ENCODE assay signal across 22 cellular contexts in genomic region chr16:70561623-70562022, GRCh38. TPM values are rescaled to one million over a fixed set of nuclear protein-coding genes. Genes with fewer than 3 reads are reported as not detected.
DNase-seq lines count a peak whose midpoint lies in the region; ATAC-seq, FAIRE-seq and TF ChIP-seq lines count a peak whose summit lies in the region.
"Had no signal": no experiment of that assay in that cellular context is flagged by ENCODE, and none has a peak within 500 bp of the region (broad histone marks: within the 10 kb centered on the region; RNA-seq: fewer than 3 reads in every experiment).

No MANE protein-coding gene starts in this region.

- no peak for TF ChIP-seq POLR2A in gastrocnemius medialis (IDR thresholded peaks at IDR 0.05)

- H3K4me1 ChIP-seq in PC-9 (replicated peaks; ENCODE audit: insufficient read depth) (peaks cover 58% of the 10 kb centered on the region), mammary epithelial cell (ENCODE audit: insufficient read depth, low read length) (peaks cover 19% of the 10 kb centered on the region), left lung (no peaks in the 10 kb centered on the region), gastrocnemius medialis (peaks cover 0 to 22% of the 10 kb centered on the region in 2 donors)
- H3K4me1 ChIP-seq: tibial artery had no signal

- H3K9me3 ChIP-seq in PC-9 (ENCODE audit: insufficient read depth, low read depth) (no peaks in the 10 kb centered on the region), mammary epithelial cell (replicated peaks; ENCODE audit: insufficient read depth, low read length) (no peaks in the 10 kb centered on the region), left lung (no peaks in the 10 kb centered on the region), gastrocnemius medialis (no peaks in the 10 kb centered on the region)
- H3K9me3 ChIP-seq: BLaER1, tibial artery had no signal

- POLR2A ChIA-PET in PC-9 (lab: Charles Lee; ENCODE audit: unreplicated experiment): interaction anchor here (0.6 to 0.7 kb wide), 6 partner anchors 21 to 1373 kb away, joined by 3 to 16 read pairs (median 4); partner anchors contain the start of gene DDX19B

- no peaks in the 10 kb centered on the region for H3K4me1 Mint-ChIP-seq in immature natural killer cell
- H3K4me1 Mint-ChIP-seq: neural crest cell had no signal

- H3K9ac ChIP-seq in mammary epithelial cell (ENCODE audit: insufficient read depth, low read length): no peak overlapping the region
- H3K9ac ChIP-seq: BLaER1 had no signal

- no peak overlapping the region for H3K27ac Mint-ChIP-seq in immature natural killer cell
- H3K27ac Mint-ChIP-seq: activated CD4-positive, alpha-beta T cell treated with anti-CD3 and anti-CD28 coated beads, Interleukin-2, amount 10 ng/mL, durations not matched to agents 24 days and 14 days had no signal

- H3K27ac ChIP-seq in PC-9 (peak overlapping the region; percentile 96), mammary epithelial cell (ENCODE audit: insufficient read depth, low read depth, low read length) (peak overlapping the region; percentile 27), left lung (peak overlapping the region in 1 of 2 donors; percentile 28), gastrocnemius medialis (peak overlapping the region; percentile 35 to 84 (median 74))
- H3K27ac ChIP-seq: BLaER1, tibial artery had no signal

- H2AFZ ChIP-seq in PC-9 (no peak overlapping the region), mammary epithelial cell (ENCODE audit: low read depth, low read length) (no peak overlapping the region)

- intact Hi-C loops in PC-9 (cut with micrococcal nuclease; ENCODE audit: unreplicated experiment) (loop anchor here (1.0 to 10.0 kb wide), 3 partner anchors 8 to 213 kb away; no protein-coding TSS in a partner anchor), mammary epithelial cell (cut with micrococcal nuclease) (no loop called here), left lung (cut with DNase I) (no loop called here), gastrocnemius medialis (cut with DNase I; ENCODE audit: low total_unique reads) (no loop called here)

- TF ChIP-seq CTCF in PC-9 (conservative IDR thresholded peaks at IDR 0.05): no peak
- TF ChIP-seq CTCF in mammary epithelial cell (conservative IDR thresholded peaks at IDR 0.05 in 1 of 2, IDR thresholded peaks at IDR 0.05 in 1 of 2; ENCODE audit: extremely low read depth in 1 of 2, insufficient read depth in 1 of 2, low read depth in 1 of 2, low read length in 2 of 2): no peak
- TF ChIP-seq CTCF in left lung (IDR thresholded peaks at IDR 0.05): no peak
- no peak for TF ChIP-seq CTCF in gastrocnemius medialis (IDR thresholded peaks at IDR 0.05 in 4 of 5, conservative IDR thresholded peaks at IDR 0.05 in 1 of 5)

- H3K27me3 Mint-ChIP-seq in immature natural killer cell (ENCODE audit: low read depth in 3 of 3): no peaks in the 10 kb centered on the region
- H3K27me3 Mint-ChIP-seq: activated CD4-positive, alpha-beta T cell treated with anti-CD3 and anti-CD28 coated beads, Interleukin-2, amount 10 ng/mL, durations not matched to agents 24 days and 14 days; effector memory CD8-positive, alpha-beta T cell had no signal

- DNase-seq in PC-9: peak; percentile 83 to 98
- peak; percentile 87 for DNase-seq in mammary epithelial cell
- DNase-seq in left lung: peak in 1 of 2 donors; percentile 63
- DNase-seq in gastrocnemius medialis: peak; percentile 55 to 83
- no peak for DNase-seq in RCC 7860 (ENCODE audit: low spot score)
- DNase-seq in immature natural killer cell: no peak
- no peak for DNase-seq in NCI-H1436 (lab: John Stamatoyannopoulos, UW)
- DNase-seq: activated CD4-positive, alpha-beta T cell treated with anti-CD3 and anti-CD28 coated beads, Interleukin-2, amount 10 ng/mL, durations not matched to agents 24 days and 14 days; activated T-cell treated with anti-CD3 and anti-CD28 coated beads, Interleukin-2, amount 50 U/mL, for 72 hours; central memory CD4-positive, alpha-beta T cell; DMS 273 treated with DMSO at 0.1 percent for 48 hours; effector memory CD8-positive, alpha-beta T cell; foreskin melanocyte; NCI-H187; SHP77; stimulated activated CD4-positive, alpha-beta T cell treated with anti-CD3 and anti-CD28 coated beads, Interleukin-4, amount 100 ng/mL, for 24 hours; stimulated activated CD8-positive, alpha-beta memory T cell treated with anti-CD3 and anti-CD28 coated beads, Interleukin-4, amount 100 ng/mL, for 48 hours; T1000; tibial artery had no signal

- H3K79me2 ChIP-seq in PC-9 (ENCODE audit: low read depth) (peaks cover 57% of the 10 kb centered on the region), mammary epithelial cell (ENCODE audit: insufficient read depth, low read length) (peaks cover 52% of the 10 kb centered on the region)

- H4K20me1 ChIP-seq in PC-9 (ENCODE audit: insufficient read depth) (peaks cover 31% of the 10 kb centered on the region), mammary epithelial cell (ENCODE audit: insufficient read depth, low read length) (no peaks in the 10 kb centered on the region)

- in situ Hi-C loops in mammary epithelial cell (cut with MboI; ENCODE audit: low sequenced_read_pairs in 2 of 2) (no loop called here), gastrocnemius medialis (cut with MboI; ENCODE audit: low sequenced_read_pairs in 4 of 4) (no loop called here)

- H3K36me3 ChIP-seq in PC-9 (ENCODE audit: low read depth) (peaks cover 85% of the 10 kb centered on the region), mammary epithelial cell (ENCODE audit: insufficient read depth, low read length) (peaks cover 74% of the 10 kb centered on the region), left lung (peaks cover 30 to 100% of the 10 kb centered on the region in 2 donors), gastrocnemius medialis (peaks cover 2 to 99% of the 10 kb centered on the region in 2 donors)

- ATAC-seq in left lung: peak; percentile 93
- peak; percentile 91 to 97 for ATAC-seq in gastrocnemius medialis
- ATAC-seq: activated T-cell treated with anti-CD3 and anti-CD28 coated beads, Interleukin-2, amount 50 U/mL, for 72 hours; effector memory CD8-positive, alpha-beta T cell had no signal

- BruUV-seq in PC-9 (replicated peaks; lab: Mats Ljungman, UMichigan) (no TSS peak), mammary epithelial cell (replicated peaks; lab: Mats Ljungman, UMichigan) (no TSS peak)

- no peaks in the 10 kb centered on the region for H3K9me2 ChIP-seq in PC-9 (ENCODE audit: insufficient read depth)

- dilution Hi-C loops in mammary epithelial cell (cut with HindIII; ENCODE audit: low sequenced_read_pairs): loop anchor here (10.0 kb wide), 2 partner anchors 113 to 197 kb away; no protein-coding TSS in a partner anchor

- H3F3A ChIP-seq in PC-9 (ENCODE audit: insufficient read depth, low read depth): peaks cover 93% of the 10 kb centered on the region

- H3K4me3 ChIP-seq in PC-9 (no peak overlapping the region), mammary epithelial cell (replicated peaks in 1 of 3; ENCODE audit: insufficient read depth in 1 of 3, low read depth in 2 of 3, low read length in 3 of 3) (no peak overlapping the region), left lung (no peak overlapping the region), gastrocnemius medialis (no peak overlapping the region)
- H3K4me3 ChIP-seq: BLaER1, tibial artery had no signal

- H3K4me2 ChIP-seq in PC-9 (peak overlapping the region; percentile 53), mammary epithelial cell (ENCODE audit: insufficient read depth, low read depth, low read length) (peak overlapping the region; percentile 2)
- H3K4me2 ChIP-seq: BLaER1 had no signal

- H3K27me3 ChIP-seq in PC-9 (ENCODE audit: insufficient read depth, low read depth): no peaks in the 10 kb centered on the region
- H3K27me3 ChIP-seq in mammary epithelial cell (ENCODE audit: insufficient read depth, low read length): no peaks in the 10 kb centered on the region
- H3K27me3 ChIP-seq in left lung: no peaks in the 10 kb centered on the region
- no peaks in the 10 kb centered on the region for H3K27me3 ChIP-seq in gastrocnemius medialis
- H3K27me3 ChIP-seq: BLaER1, tibial artery had no signal

- WGBS in mammary epithelial cell (ENCODE audit: low coverage, missing lambda C conversion rate): 12% methylated on average over 8 of the region's 9 CpGs

- FAIRE-seq in RCC 7860 (lab: Jason Lieb, UNC): no peak
- FAIRE-seq: GM19239 had no signal

- no peaks in the 10 kb centered on the region for H3K9me3 Mint-ChIP-seq in immature natural killer cell
- H3K9me3 Mint-ChIP-seq: activated CD4-positive, alpha-beta T cell treated with anti-CD3 and anti-CD28 coated beads, Interleukin-2, amount 10 ng/mL, durations not matched to agents 24 days and 14 days; activated T-cell treated with anti-CD3 and anti-CD28 coated beads, Interleukin-2, amount 50 U/mL, for 72 hours; effector memory CD8-positive, alpha-beta T cell; neural crest cell had no signal

- H3K4me3 Mint-ChIP-seq in immature natural killer cell: no peak overlapping the region
- H3K4me3 Mint-ChIP-seq: activated CD4-positive, alpha-beta T cell treated with anti-CD3 and anti-CD28 coated beads, Interleukin-2, amount 10 ng/mL, durations not matched to agents 24 days and 14 days; activated T-cell treated with anti-CD3 and anti-CD28 coated beads, Interleukin-2, amount 50 U/mL, for 72 hours; effector memory CD8-positive, alpha-beta T cell; neural crest cell had no signal

- CTCF ChIA-PET in PC-9 (lab: Charles Lee) (interaction anchor here (0.9 to 1.8 kb wide), 2 partner anchors 91 to 93 kb away, joined by 6 to 7 read pairs; no protein-coding TSS in a partner anchor), mammary epithelial cell (lab: Charles Lee; ENCODE audit: low non-redundant PET) (no interaction called here)

- peaks cover 5 to 56% (median 45%) of the 10 kb centered on the region in 3 donors for H3K36me3 Mint-ChIP-seq in immature natural killer cell

RNA-seq across cellular contexts. Expression of gene SF3B3, which starts 38.0 kb away (rescaled TPM):
- total RNA-seq in PC-9 (2021): 326 and 339 TPM in 2 replicates
- total RNA-seq in mammary epithelial cell: 100 to 1,000 TPM; 147 to 305 TPM
- polyA plus RNA-seq in mammary epithelial cell: 107 TPM
- polyA minus RNA-seq in mammary epithelial cell: 517 TPM
- total RNA-seq in left lung: 100 to 1,000 TPM; 210 to 255 TPM
- total RNA-seq in gastrocnemius medialis: 100 to 1,000 TPM in 2 of 4 donors, 10 to 100 TPM in 2; 71.0 to 110 (median 97.2) TPM
- 100 to 1,000 TPM in 1 of 3 donors, 10 to 100 TPM in 2; 62.7 to 143 (median 65.4) TPM for polyA plus RNA-seq in immature natural killer cell

RNA-seq across cellular contexts. Expression of gene COG4, which starts 38.3 kb away (rescaled TPM):
- 54.2 and 61.1 TPM in 2 replicates for total RNA-seq in PC-9 (2021)
- total RNA-seq in mammary epithelial cell: 10 to 100 TPM; 42.7 to 52.0 TPM
- polyA plus RNA-seq in mammary epithelial cell: 35.7 TPM
- 39.0 TPM for polyA minus RNA-seq in mammary epithelial cell
- total RNA-seq in left lung: 10 to 100 TPM; 58.5 to 66.7 TPM
- total RNA-seq in gastrocnemius medialis: 100 to 1,000 TPM in 1 of 4 donors, 10 to 100 TPM in 3; 71.8 to 113 (median 82.0) TPM
- 10 to 100 TPM; 42.3 to 54.6 (median 42.9) TPM for polyA plus RNA-seq in immature natural killer cell

Comparison
In these comparisons a context has a peak if more than half of its experiments do, and no peak if none do; other contexts are left out.
1. DNase-seq: peak in PC-9 (2 of 2), mammary epithelial cell (single experiment) and gastrocnemius medialis (2 of 2); none in RCC 7860 (single experiment), immature natural killer cell (0 of 3) and NCI-H1436 (single experiment).